In genomic region chr1:204941415-204942338, GRCh38 we compare ENCODE assay signal across 8 cellular contexts.
A peak's percentile ranks its signal among the peaks of the same experiment; 100 is the strongest.
DNase-seq lines count a peak whose midpoint lies in the region; ATAC-seq and TF ChIP-seq lines count a peak whose summit lies in the region.

No MANE protein-coding gene starts in this region.

- no peak overlapping the region for H2AK5ac ChIP-seq in IMR-90 (ENCODE audit: low read depth, low read length)

- H2BK15ac ChIP-seq in IMR-90 (ENCODE audit: low read depth, low read length), result no peak overlapping the region

- H3K23ac ChIP-seq in IMR-90 (ENCODE audit: low read depth, low read length), result no peak overlapping the region

- dilution Hi-C loops in IMR-90 (cut with HindIII; ENCODE audit: low sequenced_read_pairs, unreplicated experiment), result no loop called here

- H3K36me3 ChIP-seq in IMR-90 (ENCODE audit: control insufficient read depth, insufficient read depth, low read length) (no peaks in the 10 kb centered on the region), OCI-LY7 (ENCODE audit: insufficient read depth, low read length) (no peaks in the 10 kb centered on the region)

- no peak overlapping the region for H4K5ac ChIP-seq in IMR-90 (ENCODE audit: low read depth, low read length)

- no peaks in the 10 kb centered on the region for H3K36me3 Mint-ChIP-seq in activated naive CD8-positive, alpha-beta T cell treated with anti-CD3 and anti-CD28 coated beads for 36 hours
- no peaks in the 10 kb centered on the region for H3K36me3 Mint-ChIP-seq in progenitor cell of endocrine pancreas (ENCODE audit: insufficient read depth)

- H4K91ac ChIP-seq in IMR-90 (ENCODE audit: insufficient read depth, low read depth, low read length), result no peak overlapping the region

- H3K4ac ChIP-seq in IMR-90 (ENCODE audit: low read depth, low read length), result no peak overlapping the region

- H3K27ac ChIP-seq in IMR-90 (ENCODE audit: insufficient read depth, low read length) (no peak overlapping the region), OCI-LY7 (ENCODE audit: low read depth, low read length, poor library complexity, severe bottlenecking) (no peak overlapping the region)

- no peak overlapping the region for H2BK120ac ChIP-seq in IMR-90 (ENCODE audit: low read depth, low read length)

- no peak overlapping the region for H4K8ac ChIP-seq in IMR-90 (ENCODE audit: low read depth in 2 of 2, low read length in 2 of 2)

- H3K4me3 Mint-ChIP-seq in activated naive CD8-positive, alpha-beta T cell treated with anti-CD3 and anti-CD28 coated beads for 36 hours, result no peak overlapping the region
- no peak overlapping the region for H3K4me3 Mint-ChIP-seq in progenitor cell of endocrine pancreas (ENCODE audit: low read depth)

- H2AFZ ChIP-seq in IMR-90 (replicated peaks; ENCODE audit: low read length, poor library complexity) (no peak overlapping the region), OCI-LY7 (ENCODE audit: low read length) (peak overlapping the region; percentile 17; the same call in 1 of the 2 replicates)

- H3K4me2 ChIP-seq in IMR-90 (ENCODE audit: low read depth, low read length), result no peak overlapping the region
- H3K4me2 ChIP-seq in OCI-LY7 (ENCODE audit: low read length), result no peak overlapping the region

- no peak overlapping the region for H2BK5ac ChIP-seq in IMR-90 (ENCODE audit: low read depth, low read length, poor library complexity, severe bottlenecking)

- ATAC-seq in IMR-90 (ENCODE audit: low read depth) (peak; percentile 77), GM18907 (IDR thresholded peaks at IDR 0.05; ENCODE audit: unreplicated experiment) (no peak), GM18909 (IDR thresholded peaks at IDR 0.05; ENCODE audit: poor library complexity, unreplicated experiment) (no peak)

- H3K4me1 Mint-ChIP-seq in activated naive CD8-positive, alpha-beta T cell treated with anti-CD3 and anti-CD28 coated beads for 36 hours, result no peaks in the 10 kb centered on the region
- no peaks in the 10 kb centered on the region for H3K4me1 Mint-ChIP-seq in progenitor cell of endocrine pancreas (ENCODE audit: low read depth)

- H3K79me2 ChIP-seq in OCI-LY7 (ENCODE audit: insufficient read depth, low read depth, low read length), result no peaks in the 10 kb centered on the region

- peaks cover 5% of the 10 kb centered on the region for H3K27me3 Mint-ChIP-seq in activated naive CD8-positive, alpha-beta T cell treated with anti-CD3 and anti-CD28 coated beads for 36 hours
- peaks cover 9% of the 10 kb centered on the region for H3K27me3 Mint-ChIP-seq in progenitor cell of endocrine pancreas

- no peaks in the 10 kb centered on the region for H3K9me1 ChIP-seq in IMR-90 (ENCODE audit: insufficient read depth, low read length)

- H2BK20ac ChIP-seq in IMR-90 (ENCODE audit: low read depth, low read length), result no peak overlapping the region

- H3K4me3 ChIP-seq in IMR-90 (ENCODE audit: insufficient read depth, low read depth, low read length), result no peak overlapping the region
- H3K4me3 ChIP-seq in OCI-LY7 (ENCODE audit: low read depth, low read length, poor library complexity, severe bottlenecking), result no peak overlapping the region

- no peak for TF ChIP-seq POLR2A in IMR-90 (IDR thresholded peaks at IDR 0.05; ENCODE audit: low read depth, low read length)

- POLR2A ChIA-PET in IMR-90 (lab: Charles Lee; ENCODE audit: unreplicated experiment), result no interaction called here
- POLR2A ChIA-PET in OCI-LY7 (lab: Charles Lee), result interaction anchor here (1.2 kb wide), 1 partner anchor 110 kb away, joined by 4 read pairs; no protein-coding TSS in a partner anchor

- TF ChIP-seq RAD21 in IMR-90 (IDR thresholded peaks at IDR 0.05; ENCODE audit: low read length), result peak; percentile 47

- H3K9me3 Mint-ChIP-seq in activated naive CD8-positive, alpha-beta T cell treated with anti-CD3 and anti-CD28 coated beads for 36 hours, result no peaks in the 10 kb centered on the region
- no peaks in the 10 kb centered on the region for H3K9me3 Mint-ChIP-seq in progenitor cell of endocrine pancreas (ENCODE audit: low read depth)

- no peaks in the 10 kb centered on the region for H3K9me2 ChIP-seq in OCI-LY7 (ENCODE audit: insufficient read depth, low read length)

- intact Hi-C loops in IMR-90 (cut with micrococcal nuclease) (loop anchor here (1.0 kb wide), 1 partner anchor 133 kb away; no protein-coding TSS in a partner anchor), OCI-LY7 (cut with micrococcal nuclease; ENCODE audit: unreplicated experiment) (loop anchor here (1.0 to 2.0 kb wide), 2 partner anchors 115 to 133 kb away; no protein-coding TSS in a partner anchor), cardiac septum (cut with DNase I) (loop anchor here (1.0 to 5.0 kb wide), 3 partner anchors 49 to 374 kb away; no protein-coding TSS in a partner anchor)

- no peaks in the 10 kb centered on the region for H3K9me3 ChIP-seq in IMR-90 (ENCODE audit: control insufficient read depth, insufficient read depth, low read length)
- H3K9me3 ChIP-seq in OCI-LY7 (ENCODE audit: low read length), result no peaks in the 10 kb centered on the region

- no peaks in the 10 kb centered on the region for H3K4me1 ChIP-seq in IMR-90 (ENCODE audit: control insufficient read depth, insufficient read depth, low read length)
- H3K4me1 ChIP-seq in OCI-LY7 (ENCODE audit: insufficient read depth, low read length, poor library complexity, severe bottlenecking), result no peaks in the 10 kb centered on the region

- H3K79me1 ChIP-seq in IMR-90 (ENCODE audit: low read depth in 1 of 2, low read length in 2 of 2), result no peaks in the 10 kb centered on the region

- H3K9ac ChIP-seq in IMR-90 (ENCODE audit: low read depth, low read length), result no peak overlapping the region

- H4K20me1 ChIP-seq in IMR-90 (ENCODE audit: insufficient read depth, low read length) (no peaks in the 10 kb centered on the region), OCI-LY7 (ENCODE audit: insufficient read depth, low read length) (no peaks in the 10 kb centered on the region)

- no peak overlapping the region for H3K27ac Mint-ChIP-seq in activated naive CD8-positive, alpha-beta T cell treated with anti-CD3 and anti-CD28 coated beads for 36 hours
- no peak overlapping the region for H3K27ac Mint-ChIP-seq in progenitor cell of endocrine pancreas

- peaks cover 9% of the 10 kb centered on the region for H3K27me3 ChIP-seq in IMR-90 (ENCODE audit: control insufficient read depth, insufficient read depth, low read length)

- no peak overlapping the region for H3K14ac ChIP-seq in IMR-90 (replicated peaks; ENCODE audit: low read depth, low read length)

- 8% methylated on average over 2 of the region's 15 CpGs; no CpG with 5 or more reads in 1 of the 2 experiments for WGBS in IMR-90 (ENCODE audit: extremely low coverage in 2 of 2, insufficient read length in 1 of 2), 2 experiments

- DNase-seq in DMS153 (lab: John Stamatoyannopoulos, UW), result peak; percentile 53
- DNase-seq in IMR-90, result peak; percentile 31
- DNase-seq in OCI-LY7 (ENCODE audit: low spot score), result peak; percentile 57
- DNase-seq in activated naive CD8-positive, alpha-beta T cell treated with anti-CD3 and anti-CD28 coated beads for 36 hours, result peak; percentile 36
- DNase-seq in cardiac septum (ENCODE audit: low spot score), result peak; percentile 81
- DNase-seq in progenitor cell of endocrine pancreas (ENCODE audit: low spot score, unreplicated experiment), result peak; percentile 71

- no peak overlapping the region for H2AK9ac ChIP-seq in IMR-90 (replicated peaks; ENCODE audit: low read depth, low read length, poor library complexity)

- no peak overlapping the region for H3K56ac ChIP-seq in IMR-90 (ENCODE audit: extremely low read depth, insufficient read depth, low read length)

- no peak overlapping the region for H3K18ac ChIP-seq in IMR-90 (ENCODE audit: low read depth, low read length)

- peak; percentile 61 for TF ChIP-seq CTCF in IMR-90 (conservative IDR thresholded peaks at IDR 0.05; ENCODE audit: low read depth, low read length)
- peak; percentile 94 for TF ChIP-seq CTCF in OCI-LY7 (conservative IDR thresholded peaks at IDR 0.05; ENCODE audit: low read length)
- peak; percentile 96 for TF ChIP-seq CTCF in progenitor cell of endocrine pancreas (IDR thresholded peaks at IDR 0.05; ENCODE audit: unreplicated experiment)

- no TSS peak for BruUV-seq in IMR-90 (replicated peaks; lab: Mats Ljungman, UMichigan)
- BruUV-seq in OCI-LY7 (replicated peaks; lab: Mats Ljungman, UMichigan), result no TSS peak

- CTCF ChIA-PET in IMR-90 (lab: Yijun Ruan, JAX), result interaction anchor here (0.7 to 2.0 kb wide), 2 partner anchors 11 to 135 kb away, joined by 3 to 7 read pairs; no protein-coding TSS in a partner anchor
- CTCF ChIA-PET in OCI-LY7 (lab: Charles Lee; ENCODE audit: unreplicated experiment), result no interaction called here

- in situ Hi-C loops in IMR-90 (cut with MboI; ENCODE audit: low sequenced_read_pairs), result no loop called here

TF ChIP-seq in IMR-90, 13 proteins besides CTCF, POLR2A, EP300 and RAD21:
- TF ChIP-seq SMC3 (IDR thresholded peaks at IDR 0.05; ENCODE audit: low read depth, low read length) (peak; percentile 47; the same call in 1 of the 2 replicates), MXI1 (IDR thresholded peaks at IDR 0.05; ENCODE audit: borderline replicate concordance, low read depth, low read length) (no peak)

Comparison
In these comparisons a context has a peak if more than half of its experiments do, and no peak if none do; other contexts are left out.
1. DNase-seq: peak in every context shown above with its lines; median percentile 81 in cardiac septum; 71 in progenitor cell of endocrine pancreas; 57 in OCI-LY7; 53 in DMS153; 36 in activated naive CD8-positive, alpha-beta T cell treated with anti-CD3 and anti-CD28 coated beads for 36 hours; 31 in IMR-90.